ENCODE assay signal across 1 cellular context in genomic region chr15:66766282-66767228, GRCh38.
TF ChIP-seq lines count a peak whose summit lies in the region.

No MANE protein-coding gene starts in this region.

TF ChIP-seq in H1, 55 proteins besides CTCF, POLR2A, EP300 and RAD21 (continued from another document):
- no peak for TF ChIP-seq TEAD4 (IDR thresholded peaks at IDR 0.05; ENCODE audit: low read depth, low read length)
- no peak for TF ChIP-seq RXRA (IDR thresholded peaks at IDR 0.05; ENCODE audit: insufficient read depth, low read depth, low read length)
- TF ChIP-seq NRF1 (IDR thresholded peaks at IDR 0.05; ENCODE audit: low read depth, low read length), result no peak
- no peak for TF ChIP-seq GABPA (IDR thresholded peaks at IDR 0.05; ENCODE audit: borderline replicate concordance, insufficient read depth, low read length)
- TF ChIP-seq, protein P1, sequence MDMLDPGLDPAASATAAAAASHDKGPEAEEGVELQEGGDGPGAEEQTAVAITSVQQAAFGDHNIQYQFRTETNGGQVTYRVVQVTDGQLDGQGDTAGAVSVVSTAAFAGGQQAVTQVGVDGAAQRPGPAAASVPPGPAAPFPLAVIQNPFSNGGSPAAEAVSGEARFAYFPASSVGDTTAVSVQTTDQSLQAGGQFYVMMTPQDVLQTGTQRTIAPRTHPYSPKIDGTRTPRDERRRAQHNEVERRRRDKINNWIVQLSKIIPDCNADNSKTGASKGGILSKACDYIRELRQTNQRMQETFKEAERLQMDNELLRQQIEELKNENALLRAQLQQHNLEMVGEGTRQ (IDR thresholded peaks at IDR 0.05; ENCODE audit: low read length), result no peak
- TF ChIP-seq SP4 (IDR thresholded peaks at IDR 0.05; ENCODE audit: low read length), result no peak
- no peak for TF ChIP-seq HDAC2 (IDR thresholded peaks at IDR 0.05; ENCODE audit: borderline replicate concordance in 1 of 2, low read depth in 2 of 2, low read length in 2 of 2)
- no peak for TF ChIP-seq JUND (IDR thresholded peaks at IDR 0.05; ENCODE audit: low read length)
- no peak for TF ChIP-seq SIRT6 (IDR thresholded peaks at IDR 0.05; ENCODE audit: low read length)
- no peak for TF ChIP-seq GTF2F1 (IDR thresholded peaks at IDR 0.05; ENCODE audit: borderline replicate concordance, low read depth, low read length)
- no peak for TF ChIP-seq RNF2 (IDR thresholded peaks at IDR 0.05; ENCODE audit: borderline replicate concordance, low read depth, low read length, missing control alignments, poor library complexity, severe bottlenecking)
- TF ChIP-seq MAFK (IDR thresholded peaks at IDR 0.05; ENCODE audit: low read depth, low read length), result no peak
- no peak for TF ChIP-seq ZNF274 (IDR thresholded peaks at IDR 0.05; ENCODE audit: borderline replicate concordance, extremely low read depth, low read length)
TF ChIP-seq in H1: peak in this region for 0.
